Comparison of ENCODE assay signal across 20 cellular contexts in the genomic region with DNA sequence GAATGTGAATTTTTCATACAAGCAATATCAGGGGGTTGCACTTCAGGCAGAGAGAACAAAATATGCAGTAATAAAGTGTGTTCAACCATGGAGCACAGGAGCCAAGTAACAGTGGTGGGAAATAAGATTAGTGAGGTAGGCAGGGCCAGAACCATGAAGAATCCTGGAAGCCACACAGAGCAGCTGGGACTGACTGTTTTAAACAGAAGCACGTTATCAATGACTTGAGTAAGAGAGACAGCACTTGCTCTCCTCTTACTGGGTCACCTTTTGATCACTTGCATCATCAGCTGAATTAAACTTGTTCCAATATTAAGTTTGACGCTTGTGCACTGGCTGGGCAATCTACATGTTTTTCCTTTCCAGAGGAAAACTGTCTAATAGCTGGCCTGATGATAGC.
"Had no signal": no experiment of that assay in that cellular context is flagged by ENCODE, and none has a peak within 500 bp of the region (broad histone marks: within the 10 kb centered on the region; RNA-seq: fewer than 3 reads in every experiment).

No MANE protein-coding gene starts in this region.

- H3K4me1 ChIP-seq: gastroesophageal sphincter, left lung, upper lobe of left lung, uterus had no signal

- H3K4me2 ChIP-seq: smooth muscle cell had no signal

- DNase-seq: dorsolateral prefrontal cortex; effector CD8-positive, alpha-beta T cell; foreskin fibroblast; glutamatergic neuron; islet precursor cell; left lung; mesendoderm; naive thymus-derived CD4-positive, alpha-beta T cell; posterior cingulate gyrus; stimulated activated CD4-positive, alpha-beta T cell treated with anti-CD3 and anti-CD28 coated beads, Interleukin-4, amount 100 ng/mL, for 1 hour; stimulated activated CD8-positive, alpha-beta memory T cell treated with anti-CD3 and anti-CD28 coated beads, Interleukin-4, amount 100 ng/mL, for 48 hours; tibial artery; upper lobe of left lung; uterus had no signal

- H3K27ac ChIP-seq: coronary artery, dorsolateral prefrontal cortex, gastroesophageal sphincter, left lung, neutrophil, tibial artery, upper lobe of left lung, uterus had no signal

- H3K9me3 ChIP-seq: gastroesophageal sphincter, left lung, neutrophil, tibial artery, upper lobe of left lung, uterus had no signal

- H3K4me3 ChIP-seq: coronary artery, dorsolateral prefrontal cortex, gastroesophageal sphincter, left lung, lung, smooth muscle cell, tibial artery, upper lobe of left lung, uterus had no signal

- H3K27me3 ChIP-seq: gastroesophageal sphincter, left lung, neutrophil, tibial artery, upper lobe of left lung, uterus had no signal

- ATAC-seq: gastroesophageal sphincter; left lung; naive thymus-derived CD4-positive, alpha-beta T cell; stimulated activated memory B cell treated with anti-CD40 and anti-IgM and Interleukin-4, amounts not matched to agents 10 μg/mL and 1 μg/mL and 100 μg/mL, for 72 hours had no signal

- H3K36me3 ChIP-seq: gastroesophageal sphincter, left lung, neutrophil, tibial artery, upper lobe of left lung, uterus had no signal
